8 cellular contexts compared by ENCODE assay signal in the genomic region with DNA sequence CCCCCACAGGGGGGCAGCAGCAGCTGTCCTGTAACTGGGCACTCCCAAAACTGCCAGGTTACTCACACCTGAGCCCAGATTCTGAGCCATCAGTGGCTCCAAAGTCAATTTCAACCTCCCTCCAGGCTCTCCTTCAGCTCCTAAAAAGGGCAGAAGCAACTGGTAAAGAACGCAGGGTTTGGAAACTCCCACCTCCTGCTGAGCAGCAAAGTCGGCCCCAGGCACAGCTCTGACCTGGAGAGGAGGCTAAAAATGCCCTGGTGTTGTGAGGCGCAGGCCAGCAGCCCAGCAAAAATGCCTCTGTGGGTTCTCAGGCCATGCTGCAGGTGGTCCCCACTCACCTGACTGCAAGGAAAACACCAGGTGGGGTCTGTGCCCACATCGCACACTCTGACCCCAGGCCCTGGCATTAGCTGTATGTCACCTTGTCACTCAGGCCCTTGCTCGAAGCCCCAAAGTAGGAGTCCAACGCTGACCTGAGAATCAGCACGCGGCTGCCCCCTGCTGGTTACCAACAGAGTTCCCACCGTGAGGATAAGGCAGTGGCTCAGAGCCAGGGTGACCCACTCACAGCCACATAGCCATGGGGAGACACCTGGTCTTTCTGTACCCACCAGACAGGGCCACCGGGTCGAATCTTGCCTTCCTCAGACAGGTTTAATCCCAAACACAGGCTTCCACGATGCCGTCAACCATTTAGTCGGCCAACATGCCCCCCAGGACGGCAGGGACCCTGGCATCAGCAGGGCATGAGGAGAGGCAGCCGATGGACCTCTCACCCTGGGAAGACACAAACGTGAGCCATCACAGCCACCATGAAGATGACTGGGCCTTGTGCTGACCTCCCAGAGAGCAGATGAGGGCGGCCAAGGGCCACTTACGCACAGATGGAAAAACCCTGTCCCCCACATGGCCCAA. TPM values are rescaled to one million over a fixed set of nuclear protein-coding genes. Genes with fewer than 3 reads are reported as not detected.
DNase-seq lines count a peak whose midpoint lies in the region; ATAC-seq and TF ChIP-seq lines count a peak whose summit lies in the region.

No MANE protein-coding gene starts in this region.

- no peaks in the 10 kb centered on the region for H3K27me3 ChIP-seq in uterus

- H3K27ac ChIP-seq in HEK293 (ENCODE audit: extremely low read depth, low read depth, low read length) (no peak overlapping the region), uterus (peak overlapping the region; percentile 54 to 63)

- H3K9me3 ChIP-seq in HEK293 (ENCODE audit: control insufficient read depth, insufficient read depth, low read depth, low read length) (no peaks in the 10 kb centered on the region), uterus (no peaks in the 10 kb centered on the region)

- peaks cover 8 to 75% of the 10 kb centered on the region in 2 experiments; a peak in 2 of 3 replicates for H3K36me3 ChIP-seq in HEK293 (ENCODE audit: control insufficient read depth in 2 of 2, insufficient read depth in 1 of 2, low read length in 2 of 2)
- no peaks in the 10 kb centered on the region for H3K36me3 ChIP-seq in uterus

- H3K27ac Mint-ChIP-seq in activated naive CD4-positive, alpha-beta T cell treated with anti-CD3 and anti-CD28 coated beads for 36 hours, result no peak overlapping the region

- TF ChIP-seq CTCF in HEK293 (tag by site-specific recombination; IDR thresholded peaks at IDR 0.05) (peak; percentile 72), uterus (IDR thresholded peaks at IDR 0.05) (peak; percentile 49 to 75 (median 70))

- no peaks in the 10 kb centered on the region for H3K4me1 ChIP-seq in HEK293 (ENCODE audit: control insufficient read depth, insufficient read depth, low read length)
- no peaks in the 10 kb centered on the region for H3K4me1 ChIP-seq in uterus

- H3K4me1 Mint-ChIP-seq in activated naive CD4-positive, alpha-beta T cell treated with anti-CD3 and anti-CD28 coated beads for 36 hours (ENCODE audit: low read depth), result peaks cover 2% of the 10 kb centered on the region

- CTCF ChIA-PET in HEK293 (lab: Yijun Ruan, JAX), result interaction anchor here (0.5 to 1.2 kb wide), 23 partner anchors 8 to 634 kb away, joined by 3 to 12 read pairs (median 4); a partner anchor contains a TSS
- CTCF ChIA-PET in activated naive CD4-positive, alpha-beta T cell treated with anti-CD3 and anti-CD28 coated beads for 36 hours (lab: Charles Lee), result interaction anchor here (0.6 to 1.9 kb wide), 9 partner anchors 9 to 131 kb away, joined by 3 to 7 read pairs (median 4); no protein-coding TSS in a partner anchor

- H3K9me3 Mint-ChIP-seq in activated naive CD4-positive, alpha-beta T cell treated with anti-CD3 and anti-CD28 coated beads for 36 hours, result no peaks in the 10 kb centered on the region

- DNase-seq in C1 segment of cervical spinal cord (lab: John Stamatoyannopoulos, UW), result peak in 10 of 14 donors; percentile 27 to 70 (median 42)
- DNase-seq in SHP77 treated with DMSO at 0.1 percent for 48 hours (lab: John Stamatoyannopoulos, UW), result peak; percentile 7
- peak; percentile 78 for DNase-seq in activated naive CD4-positive, alpha-beta T cell treated with anti-CD3 and anti-CD28 coated beads for 36 hours
- peak; percentile 60 for DNase-seq in glomerular visceral epithelial cell (ENCODE audit: extremely low spot score)
- peak; percentile 91 for DNase-seq in posterior vena cava (ENCODE audit: low spot score)
- DNase-seq in uterus, result peak; percentile 75 to 78

- no peak for TF ChIP-seq POLR2A in uterus (IDR thresholded peaks at IDR 0.05)

- H3K4me3 ChIP-seq in HEK293 (ENCODE audit: low read depth, low read length), result no peak overlapping the region
- no peak overlapping the region for H3K4me3 ChIP-seq in uterus

- intact Hi-C loops in activated naive CD4-positive, alpha-beta T cell treated with anti-CD3 and anti-CD28 coated beads for 36 hours (cut with micrococcal nuclease), result loop anchor here (1.0 kb wide), 1 partner anchor 130 kb away; no protein-coding TSS in a partner anchor
- intact Hi-C loops in posterior vena cava (cut with DNase I), result loop anchor here in 1 of 2 donors (5.0 kb wide), 1 partner anchor 131 kb away; no protein-coding TSS in a partner anchor
- intact Hi-C loops in uterus (cut with DNase I; ENCODE audit: low total_unique reads), result loop anchor here (5.0 kb wide), 1 partner anchor 131 kb away; no protein-coding TSS in a partner anchor

- no peak overlapping the region for H3K4me3 Mint-ChIP-seq in activated naive CD4-positive, alpha-beta T cell treated with anti-CD3 and anti-CD28 coated beads for 36 hours

- H3K36me3 Mint-ChIP-seq in activated naive CD4-positive, alpha-beta T cell treated with anti-CD3 and anti-CD28 coated beads for 36 hours (ENCODE audit: low read depth), result peaks cover 22% of the 10 kb centered on the region

- POLR2A ChIA-PET in HEK293 (lab: Yijun Ruan, JAX), result interaction anchor here (0.5 to 1.2 kb wide), 3 partner anchors 57 to 152 kb away, joined by 3 read pairs; a partner anchor contains a TSS

- no peak for ATAC-seq in GM21619 (IDR thresholded peaks at IDR 0.05; ENCODE audit: unreplicated experiment)

- no peaks in the 10 kb centered on the region for H3K27me3 Mint-ChIP-seq in activated naive CD4-positive, alpha-beta T cell treated with anti-CD3 and anti-CD28 coated beads for 36 hours (ENCODE audit: low read depth)

TF ChIP-seq in HEK293, 187 proteins besides CTCF, POLR2A, EP300 and RAD21:
- TF ChIP-seq ZNF335 (tag by site-specific recombination; conservative IDR thresholded peaks at IDR 0.05) (no peak; the same call in 1 of the 2 replicates), ZNF140 (tag by site-specific recombination; IDR thresholded peaks at IDR 0.05) (no peak), ZNF37A (tag by site-specific recombination; IDR thresholded peaks at IDR 0.05) (no peak), ZNF169 (tag by site-specific recombination; IDR thresholded peaks at IDR 0.05) (no peak), GLI4 (tag by site-specific recombination; IDR thresholded peaks at IDR 0.05) (no peak), ZBTB48 (tag by site-specific recombination; IDR thresholded peaks at IDR 0.05) (no peak), ZNF610 (tag by site-specific recombination; IDR thresholded peaks at IDR 0.05; ENCODE audit: borderline replicate concordance) (no peak), ZBTB17 (tag by site-specific recombination; IDR thresholded peaks at IDR 0.05) (no peak), ZNF654 (tag by site-specific recombination; IDR thresholded peaks at IDR 0.05; ENCODE audit: low read depth) (peak; percentile 44), ZNF184 (tag by site-specific recombination; IDR thresholded peaks at IDR 0.05) (no peak), GLIS2 (tag by site-specific recombination; IDR thresholded peaks at IDR 0.05) (0 out of 2 replicates have a peak, but pooled peaks have one; percentile 22)
- TF ChIP-seq, protein P1, sequence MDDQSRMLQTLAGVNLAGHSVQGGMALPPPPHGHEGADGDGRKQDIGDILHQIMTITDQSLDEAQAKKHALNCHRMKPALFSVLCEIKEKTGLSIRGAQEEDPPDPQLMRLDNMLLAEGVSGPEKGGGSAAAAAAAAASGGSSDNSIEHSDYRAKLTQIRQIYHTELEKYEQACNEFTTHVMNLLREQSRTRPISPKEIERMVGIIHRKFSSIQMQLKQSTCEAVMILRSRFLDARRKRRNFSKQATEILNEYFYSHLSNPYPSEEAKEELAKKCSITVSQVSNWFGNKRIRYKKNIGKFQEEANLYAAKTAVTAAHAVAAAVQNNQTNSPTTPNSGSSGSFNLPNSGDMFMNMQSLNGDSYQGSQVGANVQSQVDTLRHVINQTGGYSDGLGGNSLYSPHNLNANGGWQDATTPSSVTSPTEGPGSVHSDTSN (CRISPR knock-in tag; IDR thresholded peaks at IDR 0.05), result no peak
- TF ChIP-seq, protein P2, sequence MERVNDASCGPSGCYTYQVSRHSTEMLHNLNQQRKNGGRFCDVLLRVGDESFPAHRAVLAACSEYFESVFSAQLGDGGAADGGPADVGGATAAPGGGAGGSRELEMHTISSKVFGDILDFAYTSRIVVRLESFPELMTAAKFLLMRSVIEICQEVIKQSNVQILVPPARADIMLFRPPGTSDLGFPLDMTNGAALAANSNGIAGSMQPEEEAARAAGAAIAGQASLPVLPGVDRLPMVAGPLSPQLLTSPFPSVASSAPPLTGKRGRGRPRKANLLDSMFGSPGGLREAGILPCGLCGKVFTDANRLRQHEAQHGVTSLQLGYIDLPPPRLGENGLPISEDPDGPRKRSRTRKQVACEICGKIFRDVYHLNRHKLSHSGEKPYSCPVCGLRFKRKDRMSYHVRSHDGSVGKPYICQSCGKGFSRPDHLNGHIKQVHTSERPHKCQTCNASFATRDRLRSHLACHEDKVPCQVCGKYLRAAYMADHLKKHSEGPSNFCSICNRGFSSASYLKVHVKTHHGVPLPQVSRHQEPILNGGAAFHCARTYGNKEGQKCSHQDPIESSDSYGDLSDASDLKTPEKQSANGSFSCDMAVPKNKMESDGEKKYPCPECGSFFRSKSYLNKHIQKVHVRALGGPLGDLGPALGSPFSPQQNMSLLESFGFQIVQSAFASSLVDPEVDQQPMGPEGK (tag by site-specific recombination; IDR thresholded peaks at IDR 0.05), result no peak

RNA-seq across cellular contexts. Expression of a gene that starts 11.1 kb away (rescaled TPM):
- 10 to 100 TPM; 14.8 to 17.6 TPM for total RNA-seq in activated naive CD4-positive, alpha-beta T cell treated with anti-CD3 and anti-CD28 coated beads for 36 hours
- total RNA-seq in posterior vena cava (10 to 100 TPM; 29.9 to 35.4 TPM), uterus (10 to 100 TPM in 2 of 4 donors, 1 to 10 TPM in 2; 3.2 to 41.9 (median 16.6) TPM)

RNA-seq across cellular contexts. Expression of a gene that starts 27.6 kb away (rescaled TPM):
- not detected for total RNA-seq in activated naive CD4-positive, alpha-beta T cell treated with anti-CD3 and anti-CD28 coated beads for 36 hours
- total RNA-seq in posterior vena cava, result 10 to 100 TPM; 11.5 to 27.0 TPM
- 10 to 100 TPM in 2 of 4 donors, 1 to 10 TPM in 2; 2.4 to 83.0 (median 19.6) TPM for total RNA-seq in uterus

RNA-seq across cellular contexts. Expression of a gene that starts 56.5 kb away (rescaled TPM):
- 10 to 100 TPM; 35.3 to 35.6 TPM for total RNA-seq in activated naive CD4-positive, alpha-beta T cell treated with anti-CD3 and anti-CD28 coated beads for 36 hours
- 10 to 100 TPM; 17.9 to 18.8 TPM for total RNA-seq in posterior vena cava
- 10 to 100 TPM; 21.0 to 76.5 (median 34.6) TPM for total RNA-seq in uterus

Comparison
In these comparisons a context has a peak if more than half of its experiments do, and no peak if none do; other contexts are left out.
1. DNase-seq: peak in every context shown above with its lines; median percentile 91 in posterior vena cava; 78 in activated naive CD4-positive, alpha-beta T cell treated with anti-CD3 and anti-CD28 coated beads for 36 hours; 76 in uterus; 60 in glomerular visceral epithelial cell; 42 in C1 segment of cervical spinal cord; 7 in SHP77 treated with DMSO at 0.1 percent for 48 hours.